Comparison of ENCODE assay signal across 14 cellular contexts in the genomic region with DNA sequence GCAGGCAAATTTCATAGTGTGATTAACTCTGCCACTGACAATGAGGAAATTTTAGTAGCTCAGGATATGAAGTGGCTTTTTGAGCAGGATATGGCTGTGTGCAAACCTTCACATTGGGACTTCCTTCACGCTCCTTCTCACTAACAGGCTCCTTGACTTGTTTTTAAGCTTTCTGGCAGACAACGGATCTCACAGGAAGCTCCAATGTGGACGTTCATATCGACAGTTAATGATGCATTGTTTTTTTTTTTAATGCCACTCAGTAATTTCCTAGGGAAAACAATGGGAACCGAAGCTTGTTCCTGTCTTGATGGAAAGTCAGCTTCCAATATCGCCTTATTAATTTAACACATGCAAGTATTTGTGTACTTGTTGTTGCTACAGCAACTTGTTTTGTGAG.
A peak's percentile ranks its signal among the peaks of the same experiment; 100 is the strongest.
DNase-seq lines count a peak whose midpoint lies in the region; ATAC-seq and TF ChIP-seq lines count a peak whose summit lies in the region.
"Had no signal": no experiment of that assay in that cellular context is flagged by ENCODE, and none has a peak within 500 bp of the region (broad histone marks: within the 10 kb centered on the region; RNA-seq: fewer than 3 reads in every experiment).

No MANE protein-coding gene starts in this region.

- intact Hi-C loops in esophagus squamous epithelium (cut with DNase I): no loop called here

- H3K27ac ChIP-seq in muscle layer of duodenum (ENCODE audit: low read length) (peak overlapping the region; percentile 36), esophagus squamous epithelium (peak overlapping the region in 2 of 4 donors; percentile 33 to 65)
- H3K27ac ChIP-seq: cardiac muscle cell had no signal

- TF ChIP-seq CTCF in AG10803 (conservative IDR thresholded peaks at IDR 0.05; ENCODE audit: low read length): no peak
- TF ChIP-seq CTCF in HFFc6 (IDR thresholded peaks at IDR 0.05): no peak
- no peak for TF ChIP-seq CTCF in esophagus squamous epithelium (IDR thresholded peaks at IDR 0.05)
- TF ChIP-seq CTCF in GM13976 (IDR thresholded peaks at IDR 0.05; ENCODE audit: borderline replicate concordance, control extremely low read depth, extremely low read depth, insufficient read depth, missing control alignments): no peak

- 56 to 57% methylated on average over 6 of the region's 6 CpGs for WGBS in esophagus squamous epithelium, 2 donors

- TF ChIP-seq POLR2A in esophagus squamous epithelium (IDR thresholded peaks at IDR 0.05): no peak

- H3K27me3 Mint-ChIP-seq in HFFc6 (ENCODE audit: insufficient read depth): peaks cover 10% of the 10 kb centered on the region
- H3K27me3 Mint-ChIP-seq in effector memory CD8-positive, alpha-beta T cell: peaks cover 19 to 23% of the 10 kb centered on the region in 2 donors

- peak overlapping the region; percentile 81; the same call in 1 of the 2 replicates for H3K4me3 Mint-ChIP-seq in HFFc6
- H3K4me3 Mint-ChIP-seq in effector memory CD8-positive, alpha-beta T cell: peak overlapping the region; percentile 14 to 40
- H3K4me3 Mint-ChIP-seq: activated CD4-positive, alpha-beta T cell treated with anti-CD3 and anti-CD28 coated beads for 36 hours had no signal

- H3K27me3 ChIP-seq in muscle layer of duodenum (ENCODE audit: low read depth, low read length): no peaks in the 10 kb centered on the region
- no peaks in the 10 kb centered on the region for H3K27me3 ChIP-seq in esophagus squamous epithelium
- H3K27me3 ChIP-seq: cardiac muscle cell had no signal

- peak overlapping the region; percentile 95 for H3K27ac Mint-ChIP-seq in HFFc6
- no peak overlapping the region for H3K27ac Mint-ChIP-seq in effector memory CD8-positive, alpha-beta T cell

- no peak for ATAC-seq in effector memory CD8-positive, alpha-beta T cell (replicated peaks)
- ATAC-seq: activated CD4-positive, alpha-beta T cell treated with anti-CD3 and anti-CD28 coated beads for 36 hours had no signal

- H3K9me3 ChIP-seq in muscle layer of duodenum (ENCODE audit: control insufficient read depth in 1 of 2, low read length in 2 of 2) (no peaks in the 10 kb centered on the region), esophagus squamous epithelium (no peaks in the 10 kb centered on the region)

- peaks cover 85% of the 10 kb centered on the region for H3K4me1 Mint-ChIP-seq in HFFc6 (ENCODE audit: low read depth)
- peaks cover 21 to 26% of the 10 kb centered on the region in 2 donors for H3K4me1 Mint-ChIP-seq in effector memory CD8-positive, alpha-beta T cell (ENCODE audit: low read depth in 2 of 2)

- H3K36me3 ChIP-seq in muscle layer of duodenum (ENCODE audit: control insufficient read depth in 1 of 2, insufficient read depth in 2 of 2, low read length in 2 of 2) (peaks cover 42% of the 10 kb centered on the region in 2 donors), esophagus squamous epithelium (peaks cover 0 to 54% (median 0%) of the 10 kb centered on the region in 3 donors)

- in situ Hi-C loops in GM13976 (cut with MboI; ENCODE audit: low sequenced_read_pairs, unreplicated experiment): no loop called here

- H3K4me3 ChIP-seq in AG10803 (ENCODE audit: low read length): no peak overlapping the region
- H3K4me3 ChIP-seq in muscle layer of duodenum (ENCODE audit: low read depth in 1 of 2, low read length in 2 of 2): no peak overlapping the region
- H3K4me3 ChIP-seq in esophagus squamous epithelium: no peak overlapping the region
- H3K4me3 ChIP-seq: cardiac muscle cell had no signal

- DNase-seq in AG10803 (ENCODE audit: low read depth) (peak; percentile 37), HFFc6 (no peak), esophagus squamous epithelium (lab: John Stamatoyannopoulos, UW) (no peak), 8988T (no peak), GM13976 (ENCODE audit: low spot score) (no peak), inferior parietal cortex (ENCODE audit: extremely low spot score) (no peak)
- DNase-seq in effector memory CD8-positive, alpha-beta T cell: no peak
- DNase-seq: activated CD4-positive, alpha-beta T cell treated with anti-CD3 and anti-CD28 coated beads for 36 hours; C1 segment of cervical spinal cord; H7; NCI-H2227 treated with DMSO at 0.1 percent for 48 hours; stimulated activated CD4-positive, alpha-beta T cell treated with anti-CD3 and anti-CD28 coated beads, Interleukin-2, amount 100 ng/mL, for 48 hours had no signal

- no peaks in the 10 kb centered on the region for H3K9me3 Mint-ChIP-seq in HFFc6
- H3K9me3 Mint-ChIP-seq in effector memory CD8-positive, alpha-beta T cell: no peaks in the 10 kb centered on the region

- H3K4me1 ChIP-seq in muscle layer of duodenum (ENCODE audit: control insufficient read depth in 1 of 2, insufficient read depth in 2 of 2, low read length in 2 of 2): no peaks in the 10 kb centered on the region
- H3K4me1 ChIP-seq in esophagus squamous epithelium: peaks cover 0 to 25% (median 0%) of the 10 kb centered on the region in 3 donors

- H3K36me3 Mint-ChIP-seq in HFFc6 (ENCODE audit: low read depth): peaks cover 82% of the 10 kb centered on the region
- H3K36me3 Mint-ChIP-seq in effector memory CD8-positive, alpha-beta T cell (ENCODE audit: insufficient read depth): peaks cover 6% of the 10 kb centered on the region
